Comparison of ENCODE assay signal across 8 cellular contexts in genomic region chr4:2935762-2936743, GRCh38. TPM values are rescaled to one million over a fixed set of nuclear protein-coding genes. Genes with fewer than 3 reads are reported as not detected.
A peak's percentile ranks its signal among the peaks of the same experiment; 100 is the strongest.
DNase-seq lines count a peak whose midpoint lies in the region; ATAC-seq and TF ChIP-seq lines count a peak whose summit lies in the region.

No MANE protein-coding gene starts in this region.

- H3K9me2 ChIP-seq in SK-N-SH: no peaks in the 10 kb centered on the region

- no peaks in the 10 kb centered on the region for H3K27me3 Mint-ChIP-seq in nephron (ENCODE audit: low read depth)

- H3K4me3 Mint-ChIP-seq in nephron: peak overlapping the region; percentile 85 to 92 (median 90)

- peaks cover 29% of the 10 kb centered on the region for H3K36me3 Mint-ChIP-seq in nephron (ENCODE audit: low read depth)

- H3F3A ChIP-seq in SK-N-SH (replicated peaks; ENCODE audit: insufficient read depth): peaks cover 18% of the 10 kb centered on the region

- 0 out of 2 replicates have a peak, but pooled peaks cover 19% of the 10 kb centered on the region for H4K20me1 ChIP-seq in SK-N-SH (ENCODE audit: insufficient read depth)

- peak overlapping the region; percentile 48 to 88 (median 66) for H3K27ac Mint-ChIP-seq in nephron

- peak overlapping the region; percentile 99 for H3K4me2 ChIP-seq in SK-N-SH

- POLR2A ChIA-PET in SK-N-SH (lab: Yijun Ruan, JAX): interaction anchor here (0.8 to 1.6 kb wide), 6 partner anchors 11 to 206 kb away, joined by 3 to 4 read pairs (median 3); partner anchors contain the start of gene TNIP2

- TF ChIP-seq RAD21 in SK-N-SH (IDR thresholded peaks at IDR 0.05; ENCODE audit: low read length): no peak

- H3K9me3 ChIP-seq in SK-N-SH (no peaks in the 10 kb centered on the region), WERI-Rb-1 (ENCODE audit: severe bottlenecking) (no peaks in the 10 kb centered on the region), duodenal mucosa (ENCODE audit: control insufficient read depth in 1 of 2, low read length in 2 of 2) (no peaks in the 10 kb centered on the region)

- H3K27ac ChIP-seq in SK-N-SH (ENCODE audit: low read depth in 2 of 2, low read length in 1 of 2) (peak overlapping the region; percentile 74 to 85), WERI-Rb-1 (peak overlapping the region; percentile 83), duodenal mucosa (ENCODE audit: low read depth, low read length) (no peak overlapping the region), urinary bladder (ENCODE audit: low read depth) (no peak overlapping the region)

- ATAC-seq in SK-N-SH treated with all-trans-retinoic acid at 6 μM for 48 hours: no peak
- no peak for ATAC-seq in GM21360 (IDR thresholded peaks at IDR 0.05; ENCODE audit: unreplicated experiment)

- peaks cover 48% of the 10 kb centered on the region for H3K79me2 ChIP-seq in SK-N-SH (ENCODE audit: insufficient read depth)

- H3K4me1 ChIP-seq in SK-N-SH (ENCODE audit: control insufficient read depth in 1 of 2, insufficient read depth in 2 of 2, low read depth in 1 of 2, low read length in 1 of 2) (peaks cover 20 to 43% of the 10 kb centered on the region in 2 experiments), duodenal mucosa (ENCODE audit: control insufficient read depth in 1 of 2, insufficient read depth in 2 of 2, low read length in 2 of 2) (peaks cover 41 to 43% of the 10 kb centered on the region in 2 donors), urinary bladder (ENCODE audit: insufficient read depth) (no peaks in the 10 kb centered on the region)

- H3K9ac ChIP-seq in SK-N-SH: peak overlapping the region; percentile 94
- peak overlapping the region; percentile 87 to 97 for H3K9ac ChIP-seq in duodenal mucosa (ENCODE audit: low read depth in 1 of 2, low read length in 2 of 2)

- H3K4me3 ChIP-seq in SK-N-SH (ENCODE audit: low read depth in 2 of 2, low read length in 1 of 2) (peak overlapping the region; percentile 98 to 99), WERI-Rb-1 (ENCODE audit: low read depth, low read length) (peak overlapping the region; percentile 86), duodenal mucosa (ENCODE audit: low read depth in 1 of 2, low read length in 2 of 2) (peak overlapping the region; percentile 76 to 95), urinary bladder (ENCODE audit: low read depth, low read length) (peak overlapping the region; percentile 60)

- no peak overlapping the region for H2AFZ ChIP-seq in SK-N-SH (ENCODE audit: low read depth)

- no peaks in the 10 kb centered on the region for H3K9me3 Mint-ChIP-seq in nephron

- DNase-seq in SK-N-SH: no peak
- DNase-seq in WERI-Rb-1: peak; percentile 81
- no peak for DNase-seq in GF-D8 (lab: John Stamatoyannopoulos, UW)

- peaks cover 23% of the 10 kb centered on the region for H3K4me1 Mint-ChIP-seq in nephron

- TF ChIP-seq EP300 in SK-N-SH (IDR thresholded peaks at IDR 0.05; ENCODE audit: borderline replicate concordance in 1 of 2, low read depth in 1 of 2, low read length in 1 of 2): no peak

- TF ChIP-seq CTCF in SK-N-SH (IDR thresholded peaks at IDR 0.05) (no peak), WERI-Rb-1 (IDR thresholded peaks at IDR 0.05; ENCODE audit: low read depth, low read length) (no peak), nephron (IDR thresholded peaks at IDR 0.05; ENCODE audit: unreplicated experiment in 3 of 3) (no peak)

- H3K36me3 ChIP-seq in SK-N-SH (replicated peaks in 1 of 2; ENCODE audit: control insufficient read depth in 1 of 2, insufficient read depth in 2 of 2, low read length in 1 of 2) (peaks cover 27 to 52% of the 10 kb centered on the region in 2 experiments), WERI-Rb-1 (peaks cover 64% of the 10 kb centered on the region), duodenal mucosa (ENCODE audit: control insufficient read depth in 1 of 2, insufficient read depth in 2 of 2, low read length in 2 of 2) (peaks cover 20 to 45% of the 10 kb centered on the region in 2 donors), urinary bladder (ENCODE audit: insufficient read depth) (peaks cover 8% of the 10 kb centered on the region)

- CTCF ChIA-PET in SK-N-SH (lab: Yijun Ruan, JAX): interaction anchor here (0.7 to 2.6 kb wide), 8 partner anchors 12 to 180 kb away, joined by 3 to 19 read pairs (median 4); partner anchors contain the start of genes ADD1, GRK4 and NOP14

- 80% methylated on average over 14 of the region's 20 CpGs for WGBS in SK-N-SH (ENCODE audit: low lambda C conversion rate)
- 78% methylated on average over 20 of the region's 20 CpGs for WGBS in urinary bladder

- H3K27me3 ChIP-seq in SK-N-SH (ENCODE audit: insufficient read depth) (no peaks in the 10 kb centered on the region), WERI-Rb-1 (ENCODE audit: insufficient read depth, low read depth, severe bottlenecking) (no peaks in the 10 kb centered on the region), duodenal mucosa (ENCODE audit: control insufficient read depth in 1 of 2, insufficient read depth in 2 of 2, low read length in 2 of 2) (no peaks in the 10 kb centered on the region)

TF ChIP-seq in SK-N-SH, 30 proteins besides CTCF, POLR2A, EP300 and RAD21:
- TF ChIP-seq CHD2 (IDR thresholded peaks at IDR 0.05; ENCODE audit: low read length, partially characterized antibody) (no peak), SMC3 (IDR thresholded peaks at IDR 0.05; ENCODE audit: low read depth, low read length) (no peak), POLR2AphosphoS5 (IDR thresholded peaks at IDR 0.05; ENCODE audit: low read depth, low read length) (no peak), ZBTB33 (IDR thresholded peaks at IDR 0.05; ENCODE audit: borderline replicate concordance, low read depth) (no peak), FOSL2 (IDR thresholded peaks at IDR 0.05; ENCODE audit: borderline replicate concordance, low read depth) (0 out of 2 replicates have a peak, but pooled peaks have one; percentile 2)

TF ChIP-seq in SK-N-SH treated with all-trans-retinoic acid at 6 μM for 48 hours, 23 proteins besides CTCF, POLR2A, EP300 and RAD21:
- no peak for TF ChIP-seq TCF4 (CRISPR knock-in tag; IDR thresholded peaks at IDR 0.05; ENCODE audit: borderline replicate concordance)

RNA-seq across cellular contexts. Expression of gene NOP14, which starts 27.2 kb away (rescaled TPM):
- polyA plus RNA-seq in SK-N-SH (2012; rRNA removed): 7.5 and 9.8 TPM in 2 replicates
- 9.9 and 12.4 TPM in 2 replicates for polyA plus RNA-seq in SK-N-SH (2012; cell fraction: cytosol; rRNA removed)
- 11.4 and 12.0 TPM in 2 replicates for polyA plus RNA-seq in SK-N-SH (2012; cell fraction: nucleus; rRNA removed)
- 11.3 TPM for total RNA-seq in urinary bladder
- 17.0 TPM for polyA plus RNA-seq in urinary bladder

RNA-seq across cellular contexts. Expression of gene GRK4, which starts 27.3 kb away (rescaled TPM):
- polyA plus RNA-seq in SK-N-SH (2012; rRNA removed) (2.2 and 2.7 TPM in 2 replicates), urinary bladder (3.1 TPM)
- polyA plus RNA-seq in SK-N-SH (2012; cell fraction: cytosol; rRNA removed): 2.2 and 2.9 TPM in 2 replicates
- 3.4 and 4.5 TPM in 2 replicates for polyA plus RNA-seq in SK-N-SH (2012; cell fraction: nucleus; rRNA removed)
- total RNA-seq in urinary bladder: 9.9 TPM

Comparison
In these comparisons a context has a peak if more than half of its experiments do, and no peak if none do; other contexts are left out.
1. H3K27ac ChIP-seq: peak in SK-N-SH (2 of 2) and WERI-Rb-1 (single experiment); none in duodenal mucosa (single experiment) and urinary bladder (single experiment).
2. Peak in every context shown above with its lines, with median percentiles within 50 percentile points of each other: H3K4me3 ChIP-seq.